In genomic region chr15:40594429-40594836, GRCh38 we compare ENCODE assay signal across 7 cellular contexts. TPM values are rescaled to one million over a fixed set of nuclear protein-coding genes. Genes with fewer than 3 reads are reported as not detected.
DNase-seq lines count a peak whose midpoint lies in the region; ATAC-seq and TF ChIP-seq lines count a peak whose summit lies in the region.

No MANE protein-coding gene starts in this region.

- H3K9ac ChIP-seq in stomach smooth muscle (ENCODE audit: low read length in 2 of 2), result no peak overlapping the region

- H3K27me3 ChIP-seq in brain microvascular endothelial cell (replicated peaks), result no peaks in the 10 kb centered on the region
- H3K27me3 ChIP-seq in kidney epithelial cell (ENCODE audit: control insufficient read depth, insufficient read depth, low read length), result no peaks in the 10 kb centered on the region
- peaks cover 0 to 7% of the 10 kb centered on the region in 2 donors for H3K27me3 ChIP-seq in stomach smooth muscle (ENCODE audit: control insufficient read depth in 1 of 2, insufficient read depth in 2 of 2, low read length in 2 of 2)

- TF ChIP-seq CTCF in brain microvascular endothelial cell (IDR thresholded peaks at IDR 0.05; ENCODE audit: low read depth, low read length, missing control alignments), result peak; percentile 48
- peak; percentile 14 for TF ChIP-seq CTCF in kidney epithelial cell (IDR thresholded peaks at IDR 0.05; ENCODE audit: insufficient read depth, low read length, poor library complexity, severe bottlenecking)

- H3K4me3 ChIP-seq in brain microvascular endothelial cell (ENCODE audit: low read depth, low read length), result peak overlapping the region; percentile 87
- peak overlapping the region; percentile 64 for H3K4me3 ChIP-seq in kidney epithelial cell (ENCODE audit: low read depth, low read length)
- H3K4me3 ChIP-seq in stomach smooth muscle (ENCODE audit: low read length in 2 of 2), result peak overlapping the region; percentile 89 to 91

- H3K9me3 ChIP-seq in stomach smooth muscle (ENCODE audit: control insufficient read depth in 2 of 2, low read length in 2 of 2), result no peaks in the 10 kb centered on the region

- ATAC-seq in GM19351 (IDR thresholded peaks at IDR 0.05; ENCODE audit: unreplicated experiment) (peak; percentile 40), HG03280 (IDR thresholded peaks at IDR 0.05; ENCODE audit: unreplicated experiment) (peak; percentile 30)

- H3K36me3 ChIP-seq in brain microvascular endothelial cell (replicated peaks), result no peaks in the 10 kb centered on the region
- no peaks in the 10 kb centered on the region for H3K36me3 ChIP-seq in kidney epithelial cell (ENCODE audit: control insufficient read depth, insufficient read depth, low read length)
- no peaks in the 10 kb centered on the region for H3K36me3 ChIP-seq in stomach smooth muscle (ENCODE audit: control insufficient read depth in 2 of 2, insufficient read depth in 2 of 2, low read length in 2 of 2)

- H3K27ac ChIP-seq in brain microvascular endothelial cell, result peak overlapping the region; percentile 92
- H3K27ac ChIP-seq in stomach smooth muscle (ENCODE audit: low read length), result no peak overlapping the region

- peaks cover 8% of the 10 kb centered on the region for H3K4me1 ChIP-seq in stomach smooth muscle (ENCODE audit: control insufficient read depth, insufficient read depth, low read length)

- peak; percentile 89 for DNase-seq in ELF-1 (ENCODE audit: low read depth, low spot score)
- DNase-seq in NOMO-1 treated with DMSO at 0.1 percent for 48 hours (lab: John Stamatoyannopoulos, UW; ENCODE audit: unreplicated experiment), result peak; percentile 65
- peak; percentile 42 for DNase-seq in brain microvascular endothelial cell
- DNase-seq in kidney epithelial cell (ENCODE audit: low read depth), result no peak

- in situ Hi-C loops in brain microvascular endothelial cell (cut with HindIII; ENCODE audit: low pct_ligation_motif_present, low sequenced_read_pairs), result no loop called here

RNA-seq across cellular contexts. Expression of gene KNL1, which starts 0.4 kb away (rescaled TPM):
- total RNA-seq in kidney epithelial cell, result 3.2 and 3.8 TPM in 2 replicates

RNA-seq across cellular contexts. Expression of gene RPUSD2, which starts 25.3 kb away (rescaled TPM):
- 17.6 and 18.1 TPM in 2 replicates for total RNA-seq in kidney epithelial cell

RNA-seq across cellular contexts. Expression of gene CCDC32, which starts 29.6 kb away (rescaled TPM):
- 23.5 and 39.0 TPM in 2 replicates for total RNA-seq in kidney epithelial cell
